1 cellular context compared by ENCODE assay signal in genomic region chr4:86653237-86653865, GRCh38.
TF ChIP-seq lines count a peak whose summit lies in the region.

No MANE protein-coding gene starts in this region.

TF ChIP-seq in GM12878, 131 proteins besides CTCF, POLR2A, EP300 and RAD21 (continued from another document):
- TF ChIP-seq BCLAF1 (IDR thresholded peaks at IDR 0.05) (no peak), ZNF622 (IDR thresholded peaks at IDR 0.05) (no peak), TBL1XR1 (IDR thresholded peaks at IDR 0.05; ENCODE audit: low read depth, low read length) (no peak), MTA3 (IDR thresholded peaks at IDR 0.05; ENCODE audit: borderline replicate concordance, low read length) (no peak)
- TF ChIP-seq, protein P1, sequence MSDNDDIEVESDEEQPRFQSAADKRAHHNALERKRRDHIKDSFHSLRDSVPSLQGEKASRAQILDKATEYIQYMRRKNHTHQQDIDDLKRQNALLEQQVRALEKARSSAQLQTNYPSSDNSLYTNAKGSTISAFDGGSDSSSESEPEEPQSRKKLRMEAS (IDR thresholded peaks at IDR 0.05; ENCODE audit: low read depth, low read length): no peak
